ENCODE assay signal across 11 cellular contexts in genomic region chr11:65378208-65378927, GRCh38. TPM values are rescaled to one million over a fixed set of nuclear protein-coding genes. Genes with fewer than 3 reads are reported as not detected.
A peak's percentile ranks its signal among the peaks of the same experiment; 100 is the strongest.
DNase-seq lines count a peak whose midpoint lies in the region; ATAC-seq, FAIRE-seq and TF ChIP-seq lines count a peak whose summit lies in the region.
"Had no signal": no experiment of that assay in that cellular context is flagged by ENCODE, and none has a peak within 500 bp of the region (broad histone marks: within the 10 kb centered on the region; RNA-seq: fewer than 3 reads in every experiment).

No MANE protein-coding gene starts in this region.

- H3K4me2 ChIP-seq in BLaER1 treated with 17β-estradiol and CSF1 and Interleukin-3, amounts not matched to agents 10 nM and 100 nM, result peak overlapping the region; percentile 72 to 94 (median 79)
- H3K4me2 ChIP-seq in HepG2 (ENCODE audit: low read depth, low read length), result peak overlapping the region; percentile 64

- peak; percentile 58 for TF ChIP-seq CTCF in HepG2 (CRISPR knock-in tag; IDR thresholded peaks at IDR 0.05)

- POLR2A ChIA-PET in HepG2 (lab: Yijun Ruan, JAX), result interaction anchor here (0.7 to 16.8 kb wide), 4 partner anchors 10 to 119 kb away, joined by 3 to 433 read pairs (median 4); partner anchors contain the start of gene NEAT1
- POLR2A ChIA-PET in HEK293T (lab: Yijun Ruan, JAX), result interaction anchor here (0.9 to 16.9 kb wide), 3 partner anchors 42 to 120 kb away, joined by 3 to 264 read pairs (median 29); partner anchors contain the start of genes MALAT1 and NEAT1

- no peaks in the 10 kb centered on the region for H3K36me3 ChIP-seq in BLaER1 treated with 17β-estradiol and CSF1 and Interleukin-3, amounts not matched to agents 10 nM and 100 nM
- H3K36me3 ChIP-seq in HepG2 (replicated peaks in 1 of 2; ENCODE audit: control insufficient read depth in 1 of 2, insufficient read depth in 2 of 2, low read length in 2 of 2), result no peaks in the 10 kb centered on the region

- TF ChIP-seq RAD21 in HepG2 (CRISPR knock-in tag; IDR thresholded peaks at IDR 0.05), result no peak

- ATAC-seq in HepG2, result no peak
- ATAC-seq: CD8-positive, alpha-beta T cell; natural killer cell had no signal

- FAIRE-seq in HepG2 (lab: Jason Lieb, UNC), result no peak

- no peaks in the 10 kb centered on the region for H3K9me3 ChIP-seq in BLaER1 treated with 17β-estradiol and CSF1 and Interleukin-3, amounts not matched to agents 10 nM and 100 nM (replicated peaks in 1 of 11)
- H3K9me3 ChIP-seq in HepG2 (ENCODE audit: low read length), result no peaks in the 10 kb centered on the region

- H2AFZ ChIP-seq in HepG2 (ENCODE audit: low read length), result no peak overlapping the region

- no peaks in the 10 kb centered on the region for H3K79me2 ChIP-seq in HepG2 (ENCODE audit: insufficient read depth, low read length)

- H3K27ac ChIP-seq in BLaER1 treated with 17β-estradiol and CSF1 and Interleukin-3, amounts not matched to agents 10 nM and 100 nM, result peak overlapping the region; percentile 45 to 97 (median 79)
- no peak overlapping the region for H3K27ac ChIP-seq in HepG2 (ENCODE audit: extremely low read length, insufficient read depth, low read length)

- peak overlapping the region in 1 of 10 experiments; percentile 28; a peak in 2 of 20 replicates for H3K4me3 ChIP-seq in BLaER1 treated with 17β-estradiol and CSF1 and Interleukin-3, amounts not matched to agents 10 nM and 100 nM
- H3K4me3 ChIP-seq in HepG2 (replicated peaks in 1 of 3; ENCODE audit: insufficient read depth in 1 of 3, low read depth in 2 of 3, low read length in 3 of 3), result peak overlapping the region in 1 of 3 experiments; percentile 6; a peak in 1 of 6 replicates

- peak overlapping the region; percentile 59 to 81 (median 71) for H3K9ac ChIP-seq in BLaER1 treated with 17β-estradiol and CSF1 and Interleukin-3, amounts not matched to agents 10 nM and 100 nM
- 0 out of 2 replicates have a peak overlapping the region, but pooled peaks have one; percentile 8 for H3K9ac ChIP-seq in HepG2 (ENCODE audit: insufficient read depth, low read depth, low read length)

- no peak for TF ChIP-seq EP300 in HepG2 (IDR thresholded peaks at IDR 0.05; ENCODE audit: low read depth in 2 of 2, low read length in 2 of 2)
- no peak for TF ChIP-seq EP300 in HepG2 (CRISPR knock-in tag; IDR thresholded peaks at IDR 0.05; ENCODE audit: borderline replicate concordance)

- intact Hi-C loops in HepG2 (cut with micrococcal nuclease; ENCODE audit: unreplicated experiment), result no loop called here

- H3K4me1 ChIP-seq in BLaER1 treated with 17β-estradiol and CSF1 and Interleukin-3, amounts not matched to agents 10 nM and 100 nM, result peaks cover 59 to 71% (median 65%) of the 10 kb centered on the region in 10 experiments
- peaks cover 84% of the 10 kb centered on the region for H3K4me1 ChIP-seq in HepG2 (ENCODE audit: insufficient read depth, low read length)

- BruUV-seq in HepG2 (replicated peaks; lab: Mats Ljungman, UMichigan), result no TSS peak

- no peaks in the 10 kb centered on the region for H4K20me1 ChIP-seq in BLaER1 treated with 17β-estradiol and CSF1 and Interleukin-3, amounts not matched to agents 10 nM and 100 nM
- no peaks in the 10 kb centered on the region for H4K20me1 ChIP-seq in HepG2 (ENCODE audit: insufficient read depth, low read length)

- no peaks in the 10 kb centered on the region for H3K27me3 ChIP-seq in BLaER1 treated with 17β-estradiol and CSF1 and Interleukin-3, amounts not matched to agents 10 nM and 100 nM
- peaks cover 0 to 2% of the 10 kb centered on the region in 2 experiments; a peak in 3 of 5 replicates for H3K27me3 ChIP-seq in HepG2 (ENCODE audit: control insufficient read depth in 1 of 2, insufficient read depth in 2 of 2, low read length in 2 of 2)

- DNase-seq in HT-29 (ENCODE audit: low spot score) (peak; percentile 52), SKM-1 treated with dmso at 0.1 percent for 144 hours (lab: John Stamatoyannopoulos, UW; ENCODE audit: unreplicated experiment) (peak; percentile 87), HepG2 (ENCODE audit: low spot score) (no peak), kidney glomerular epithelial cell (lab: John Stamatoyannopoulos, UW) (no peak), T-helper 2 cell (no peak), HEK293T (ENCODE audit: extremely low spot score) (no peak), NCI-H526 treated with DMSO at 0.1 percent for 48 hours (lab: John Stamatoyannopoulos, UW) (no peak)
- DNase-seq: natural killer cell, NCI-H1417 had no signal

- TF ChIP-seq POLR2A in HepG2 (IDR thresholded peaks at IDR 0.05; ENCODE audit: insufficient read depth in 1 of 2, low read depth in 2 of 2, low read length in 2 of 2), result no peak

- in situ Hi-C loops in HepG2 (cut with HindIII; ENCODE audit: extremely low pct_ligation_motif_present, low pct_unique_long_range_greater_than_20kb), result no loop called here

- 12% methylated on average over 10 of the region's 19 CpGs for WGBS in HepG2 (ENCODE audit: low lambda C conversion rate)

- CTCF ChIA-PET in HepG2 (lab: Yijun Ruan, JAX; ENCODE audit: low intra/inter-chr PET ratio, low total read pairs), result no interaction called here
- CTCF ChIA-PET in HEK293T (lab: Yijun Ruan, JAX), result interaction anchor here (0.6 to 2.1 kb wide), 3 partner anchors 27 to 93 kb away, joined by 3 to 5 read pairs (median 5); no protein-coding TSS in a partner anchor

RNA-seq across cellular contexts. Expression of gene SLC25A45, which starts 4.1 kb away (rescaled TPM):
- 5.8 and 8.8 TPM in 2 replicates for total RNA-seq in HT-29 (2014; rRNA removed; shearing (Covaris generic))
- total RNA-seq in HepG2 (2016; rRNA removed; fragmentation: Illumina TruSeq; extraction: Trizol), result 2.1 and 3.4 TPM in 2 replicates
- 0.79 and 1.0 TPM in 2 replicates for total RNA-seq in HepG2 (2016; cell fraction: cytosol; rRNA removed; fragmentation: Illumina TruSeq; extraction: Trizol; ENCODE audit: low read depth)
- 1.9 TPM in 2 replicates for total RNA-seq in HepG2 (2016; cell fraction: insoluble cytoplasmic fraction; rRNA removed; fragmentation: Illumina TruSeq; extraction: Trizol)
- 1.5 and 2.2 TPM in 2 replicates for total RNA-seq in HepG2 (2016; cell fraction: membrane; rRNA removed; fragmentation: Illumina TruSeq; extraction: Trizol)
- 1.3 and 3.5 TPM in 2 replicates for total RNA-seq in HepG2 (2016; cell fraction: nucleus; rRNA removed; fragmentation: Illumina TruSeq; extraction: Trizol)
- 1.2 and 1.9 TPM in 2 replicates for polyA plus RNA-seq in HepG2 (2011; rRNA removed)
- polyA plus RNA-seq in HepG2 (2011; cell fraction: cytosol; rRNA removed), result 0.95 and 0.99 TPM in 2 replicates
- 5.9 and 6.0 TPM in 2 replicates for polyA plus RNA-seq in HepG2 (2011; cell fraction: nucleus; rRNA removed)
- 2.0 and 4.1 TPM in 2 replicates for polyA plus RNA-seq in HepG2 (2012)
- 0.45 and 0.70 TPM in 2 replicates for polyA plus RNA-seq in HepG2 (2016; cell fraction: cytosol; fragmentation: Illumina TruSeq; extraction: Trizol; ENCODE audit: low read depth)
- polyA plus RNA-seq in HepG2 (2016; cell fraction: insoluble cytoplasmic fraction; fragmentation: Illumina TruSeq; extraction: Trizol; ENCODE audit: low read depth), result 1.3 and 1.6 TPM in 2 replicates
- 1.4 and 1.5 TPM in 2 replicates for polyA plus RNA-seq in HepG2 (2016; cell fraction: membrane; fragmentation: Illumina TruSeq; extraction: Trizol; ENCODE audit: low read depth)
- 5.6 and 8.8 TPM in 2 replicates for polyA plus RNA-seq in HepG2 (2016; cell fraction: nucleus; fragmentation: Illumina TruSeq; extraction: Trizol; ENCODE audit: insufficient read depth, low read depth)
- 1.9 and 7.2 TPM in 2 replicates for polyA minus RNA-seq in HepG2 (2011; rRNA and poly(A)+ RNA removed; ENCODE audit: low replicate concordance)
- polyA minus RNA-seq in HepG2 (2011; cell fraction: cytosol; rRNA and poly(A)+ RNA removed), result 1.4 and 2.5 TPM in 2 replicates
- 1.4 and 2.4 TPM in 2 replicates for polyA minus RNA-seq in HepG2 (2011; cell fraction: nucleus; rRNA and poly(A)+ RNA removed)

RNA-seq across cellular contexts. Expression of gene FRMD8, which starts 8.1 kb away (rescaled TPM):
- 102 and 106 TPM in 2 replicates for total RNA-seq in HT-29 (2014; rRNA removed; shearing (Covaris generic))
- 18.0 and 20.6 TPM in 2 replicates for total RNA-seq in HepG2 (2016; rRNA removed; fragmentation: Illumina TruSeq; extraction: Trizol)
- total RNA-seq in HepG2 (2016; cell fraction: cytosol; rRNA removed; fragmentation: Illumina TruSeq; extraction: Trizol; ENCODE audit: low read depth), result 2.2 and 2.9 TPM in 2 replicates
- total RNA-seq in HepG2 (2016; cell fraction: insoluble cytoplasmic fraction; rRNA removed; fragmentation: Illumina TruSeq; extraction: Trizol), result 17.5 and 22.6 TPM in 2 replicates
- total RNA-seq in HepG2 (2016; cell fraction: membrane; rRNA removed; fragmentation: Illumina TruSeq; extraction: Trizol), result 5.3 and 6.3 TPM in 2 replicates
- total RNA-seq in HepG2 (2016; cell fraction: nucleus; rRNA removed; fragmentation: Illumina TruSeq; extraction: Trizol), result 12.4 and 14.6 TPM in 2 replicates
- polyA plus RNA-seq in HepG2 (2011; rRNA removed), result 5.8 and 9.4 TPM in 2 replicates
- 5.9 and 6.7 TPM in 2 replicates for polyA plus RNA-seq in HepG2 (2011; cell fraction: cytosol; rRNA removed)
- 26.7 and 32.6 TPM in 2 replicates for polyA plus RNA-seq in HepG2 (2011; cell fraction: nucleus; rRNA removed)
- 3.5 and 5.2 TPM in 2 replicates for polyA plus RNA-seq in HepG2 (2012)
- polyA plus RNA-seq in HepG2 (2016; cell fraction: cytosol; fragmentation: Illumina TruSeq; extraction: Trizol; ENCODE audit: low read depth), result 2.5 and 2.6 TPM in 2 replicates
- 13.5 and 17.1 TPM in 2 replicates for polyA plus RNA-seq in HepG2 (2016; cell fraction: insoluble cytoplasmic fraction; fragmentation: Illumina TruSeq; extraction: Trizol; ENCODE audit: low read depth)
- 2.8 and 3.8 TPM in 2 replicates for polyA plus RNA-seq in HepG2 (2016; cell fraction: membrane; fragmentation: Illumina TruSeq; extraction: Trizol; ENCODE audit: low read depth)
- 21.4 and 24.7 TPM in 2 replicates for polyA plus RNA-seq in HepG2 (2016; cell fraction: nucleus; fragmentation: Illumina TruSeq; extraction: Trizol; ENCODE audit: insufficient read depth, low read depth)
- polyA minus RNA-seq in HepG2 (2011; rRNA and poly(A)+ RNA removed; ENCODE audit: low replicate concordance), result 22.3 and 24.3 TPM in 2 replicates
- polyA minus RNA-seq in HepG2 (2011; cell fraction: cytosol; rRNA and poly(A)+ RNA removed), result 5.4 and 6.2 TPM in 2 replicates
- polyA minus RNA-seq in HepG2 (2011; cell fraction: nucleus; rRNA and poly(A)+ RNA removed), result 6.2 and 11.8 TPM in 2 replicates

RNA-seq across cellular contexts. Expression of gene TIGD3, which starts 23.8 kb away (rescaled TPM):
- 2.9 and 3.0 TPM in 2 replicates for total RNA-seq in HT-29 (2014; rRNA removed; shearing (Covaris generic))
- 4.0 and 4.9 TPM in 2 replicates for total RNA-seq in HepG2 (2016; rRNA removed; fragmentation: Illumina TruSeq; extraction: Trizol)
- total RNA-seq in HepG2 (2016; cell fraction: cytosol; rRNA removed; fragmentation: Illumina TruSeq; extraction: Trizol; ENCODE audit: low read depth), result 1.8 TPM in 2 replicates
- total RNA-seq in HepG2 (2016; cell fraction: insoluble cytoplasmic fraction; rRNA removed; fragmentation: Illumina TruSeq; extraction: Trizol), result 2.9 and 5.0 TPM in 2 replicates
- total RNA-seq in HepG2 (2016; cell fraction: membrane; rRNA removed; fragmentation: Illumina TruSeq; extraction: Trizol), result 4.8 and 6.2 TPM in 2 replicates
- 3.5 and 3.9 TPM in 2 replicates for total RNA-seq in HepG2 (2016; cell fraction: nucleus; rRNA removed; fragmentation: Illumina TruSeq; extraction: Trizol)
- polyA plus RNA-seq in HepG2 (2011; rRNA removed), result 0.49 and 1.0 TPM in 2 replicates
- polyA plus RNA-seq in HepG2 (2011; cell fraction: cytosol; rRNA removed), result 0.56 and 0.79 TPM in 2 replicates
- 1.9 and 2.2 TPM in 2 replicates for polyA plus RNA-seq in HepG2 (2011; cell fraction: nucleus; rRNA removed)
- polyA plus RNA-seq in HepG2 (2012), result 0.59 and 0.70 TPM in 2 replicates
- polyA plus RNA-seq in HepG2 (2016; cell fraction: cytosol; fragmentation: Illumina TruSeq; extraction: Trizol; ENCODE audit: low read depth), result 1.0 and 1.4 TPM in 2 replicates
- 2.7 and 3.5 TPM in 2 replicates for polyA plus RNA-seq in HepG2 (2016; cell fraction: insoluble cytoplasmic fraction; fragmentation: Illumina TruSeq; extraction: Trizol; ENCODE audit: low read depth)
- 2.7 and 3.4 TPM in 2 replicates for polyA plus RNA-seq in HepG2 (2016; cell fraction: membrane; fragmentation: Illumina TruSeq; extraction: Trizol; ENCODE audit: low read depth)
- 6.7 TPM in 2 replicates for polyA plus RNA-seq in HepG2 (2016; cell fraction: nucleus; fragmentation: Illumina TruSeq; extraction: Trizol; ENCODE audit: insufficient read depth, low read depth)
- polyA minus RNA-seq in HepG2 (2011; rRNA and poly(A)+ RNA removed; ENCODE audit: low replicate concordance), result 1.2 and 1.3 TPM in 2 replicates
- polyA minus RNA-seq in HepG2 (2011; cell fraction: cytosol; rRNA and poly(A)+ RNA removed), result 0.59 and 0.79 TPM in 2 replicates
- 1.1 and 1.5 TPM in 2 replicates for polyA minus RNA-seq in HepG2 (2011; cell fraction: nucleus; rRNA and poly(A)+ RNA removed)

RNA-seq across cellular contexts. Expression of gene NEAT1, which starts 44.2 kb away (rescaled TPM):
- 50.1 and 61.5 TPM in 2 replicates for total RNA-seq in HT-29 (2014; rRNA removed; shearing (Covaris generic))
- 10.5 and 20.5 TPM in 2 replicates for total RNA-seq in HepG2 (2016; rRNA removed; fragmentation: Illumina TruSeq; extraction: Trizol)
- 2.2 and 2.6 TPM in 2 replicates for total RNA-seq in HepG2 (2016; cell fraction: cytosol; rRNA removed; fragmentation: Illumina TruSeq; extraction: Trizol; ENCODE audit: low read depth)
- 8.4 and 21.3 TPM in 2 replicates for total RNA-seq in HepG2 (2016; cell fraction: insoluble cytoplasmic fraction; rRNA removed; fragmentation: Illumina TruSeq; extraction: Trizol)
- 7.8 and 8.3 TPM in 2 replicates for total RNA-seq in HepG2 (2016; cell fraction: membrane; rRNA removed; fragmentation: Illumina TruSeq; extraction: Trizol)
- 196 and 220 TPM in 2 replicates for total RNA-seq in HepG2 (2016; cell fraction: nucleus; rRNA removed; fragmentation: Illumina TruSeq; extraction: Trizol)
- polyA plus RNA-seq in HepG2 (2011; rRNA removed), result 41.2 and 41.3 TPM in 2 replicates
- polyA plus RNA-seq in HepG2 (2011; cell fraction: cytosol; rRNA removed), result 13.0 and 13.4 TPM in 2 replicates
- 222 and 327 TPM in 2 replicates for polyA plus RNA-seq in HepG2 (2011; cell fraction: nucleus; rRNA removed)
- polyA plus RNA-seq in HepG2 (2012), result 288 and 371 TPM in 2 replicates
- 3.6 and 4.3 TPM in 2 replicates for polyA plus RNA-seq in HepG2 (2016; cell fraction: cytosol; fragmentation: Illumina TruSeq; extraction: Trizol; ENCODE audit: low read depth)
- 54.0 and 61.1 TPM in 2 replicates for polyA plus RNA-seq in HepG2 (2016; cell fraction: insoluble cytoplasmic fraction; fragmentation: Illumina TruSeq; extraction: Trizol; ENCODE audit: low read depth)
- 47.1 and 54.4 TPM in 2 replicates for polyA plus RNA-seq in HepG2 (2016; cell fraction: membrane; fragmentation: Illumina TruSeq; extraction: Trizol; ENCODE audit: low read depth)
- polyA plus RNA-seq in HepG2 (2016; cell fraction: nucleus; fragmentation: Illumina TruSeq; extraction: Trizol; ENCODE audit: insufficient read depth, low read depth), result 577 and 628 TPM in 2 replicates
- polyA minus RNA-seq in HepG2 (2011; rRNA and poly(A)+ RNA removed; ENCODE audit: low replicate concordance), result 64.6 and 225 TPM in 2 replicates
- 17.3 and 20.2 TPM in 2 replicates for polyA minus RNA-seq in HepG2 (2011; cell fraction: cytosol; rRNA and poly(A)+ RNA removed)
- polyA minus RNA-seq in HepG2 (2011; cell fraction: nucleus; rRNA and poly(A)+ RNA removed), result 1,479 and 1,737 TPM in 2 replicates

RNA-seq across cellular contexts. Expression of gene DPF2, which starts 44.7 kb away (rescaled TPM):
- total RNA-seq in HT-29 (2014; rRNA removed; shearing (Covaris generic)), result 28.8 and 30.2 TPM in 2 replicates
- total RNA-seq in HepG2 (2016; rRNA removed; fragmentation: Illumina TruSeq; extraction: Trizol), result 30.4 and 31.0 TPM in 2 replicates
- 6.9 and 8.6 TPM in 2 replicates for total RNA-seq in HepG2 (2016; cell fraction: cytosol; rRNA removed; fragmentation: Illumina TruSeq; extraction: Trizol; ENCODE audit: low read depth)
- 30.2 and 32.5 TPM in 2 replicates for total RNA-seq in HepG2 (2016; cell fraction: insoluble cytoplasmic fraction; rRNA removed; fragmentation: Illumina TruSeq; extraction: Trizol)
- 14.1 and 16.7 TPM in 2 replicates for total RNA-seq in HepG2 (2016; cell fraction: membrane; rRNA removed; fragmentation: Illumina TruSeq; extraction: Trizol)
- total RNA-seq in HepG2 (2016; cell fraction: nucleus; rRNA removed; fragmentation: Illumina TruSeq; extraction: Trizol), result 22.1 and 26.8 TPM in 2 replicates
- 20.4 and 21.0 TPM in 2 replicates for polyA plus RNA-seq in HepG2 (2011; rRNA removed)
- 18.8 and 20.8 TPM in 2 replicates for polyA plus RNA-seq in HepG2 (2011; cell fraction: cytosol; rRNA removed)
- polyA plus RNA-seq in HepG2 (2011; cell fraction: nucleus; rRNA removed), result 70.3 and 70.7 TPM in 2 replicates
- polyA plus RNA-seq in HepG2 (2012), result 24.2 and 26.4 TPM in 2 replicates
- polyA plus RNA-seq in HepG2 (2016; cell fraction: cytosol; fragmentation: Illumina TruSeq; extraction: Trizol; ENCODE audit: low read depth), result 3.8 and 3.9 TPM in 2 replicates
- 40.7 and 49.0 TPM in 2 replicates for polyA plus RNA-seq in HepG2 (2016; cell fraction: insoluble cytoplasmic fraction; fragmentation: Illumina TruSeq; extraction: Trizol; ENCODE audit: low read depth)
- 9.5 and 10.0 TPM in 2 replicates for polyA plus RNA-seq in HepG2 (2016; cell fraction: membrane; fragmentation: Illumina TruSeq; extraction: Trizol; ENCODE audit: low read depth)
- 56.7 and 57.4 TPM in 2 replicates for polyA plus RNA-seq in HepG2 (2016; cell fraction: nucleus; fragmentation: Illumina TruSeq; extraction: Trizol; ENCODE audit: insufficient read depth, low read depth)
- 48.9 and 49.9 TPM in 2 replicates for polyA minus RNA-seq in HepG2 (2011; rRNA and poly(A)+ RNA removed; ENCODE audit: low replicate concordance)
- polyA minus RNA-seq in HepG2 (2011; cell fraction: cytosol; rRNA and poly(A)+ RNA removed), result 18.2 and 18.4 TPM in 2 replicates
- polyA minus RNA-seq in HepG2 (2011; cell fraction: nucleus; rRNA and poly(A)+ RNA removed), result 31.2 and 43.3 TPM in 2 replicates

Comparison
In these comparisons a context has a peak if more than half of its experiments do, and no peak if none do; other contexts are left out.
1. DNase-seq: peak in HT-29 (single experiment) and SKM-1 treated with dmso at 0.1 percent for 144 hours (single experiment); none in HepG2 (single experiment), kidney glomerular epithelial cell (single experiment), T-helper 2 cell (0 of 5), HEK293T (single experiment) and NCI-H526 treated with DMSO at 0.1 percent for 48 hours (single experiment).